Comparison of ENCODE assay signal across 11 cellular contexts in genomic region chr7:151404216-151405011, GRCh38. TPM values are rescaled to one million over a fixed set of nuclear protein-coding genes. Genes with fewer than 3 reads are reported as not detected.
DNase-seq lines count a peak whose midpoint lies in the region; ATAC-seq, FAIRE-seq and TF ChIP-seq lines count a peak whose summit lies in the region.
"Had no signal": no experiment of that assay in that cellular context is flagged by ENCODE, and none has a peak within 500 bp of the region (broad histone marks: within the 10 kb centered on the region; RNA-seq: fewer than 3 reads in every experiment).

No MANE protein-coding gene starts in this region.

- FAIRE-seq in kidney (lab: Jason Lieb, UNC): no peak
- FAIRE-seq: islet of Langerhans, urothelium cell line had no signal

- H3K36me3 ChIP-seq in adipocyte (ENCODE audit: control insufficient read depth, insufficient read depth, low read length, severe bottlenecking) (no peaks in the 10 kb centered on the region), kidney (ENCODE audit: control insufficient read depth in 1 of 2, insufficient read depth in 2 of 2, low read length in 2 of 2) (no peaks in the 10 kb centered on the region), transverse colon (no peaks in the 10 kb centered on the region)

- H3K4me3 ChIP-seq in adipocyte (ENCODE audit: low read length): no peak overlapping the region
- H3K4me3 ChIP-seq in kidney (ENCODE audit: low read length in 2 of 2): no peak overlapping the region
- H3K4me3 ChIP-seq in transverse colon: no peak overlapping the region

- H3K9ac ChIP-seq in adipocyte (ENCODE audit: low read length): peak overlapping the region; percentile 18
- no peak overlapping the region for H3K9ac ChIP-seq in kidney (ENCODE audit: low read length in 2 of 2)

- intact Hi-C loops in kidney (cut with DNase I) (no loop called here), transverse colon (cut with DNase I; ENCODE audit: low total_unique reads) (no loop called here)

- no peak for TF ChIP-seq EP300 in transverse colon (IDR thresholded peaks at IDR 0.05; ENCODE audit: low read depth)

- H3K9me3 ChIP-seq in adipocyte (ENCODE audit: control insufficient read depth, low read length): no peaks in the 10 kb centered on the region
- no peaks in the 10 kb centered on the region for H3K9me3 ChIP-seq in kidney (ENCODE audit: control insufficient read depth in 1 of 2, low read length in 2 of 2)
- H3K9me3 ChIP-seq in transverse colon: no peaks in the 10 kb centered on the region

- TF ChIP-seq CTCF in kidney (IDR thresholded peaks at IDR 0.05; ENCODE audit: borderline replicate concordance, extremely low read depth, insufficient read depth) (no peak), transverse colon (IDR thresholded peaks at IDR 0.05) (no peak)

- no peak for ATAC-seq in HG03175 (IDR thresholded peaks at IDR 0.05; ENCODE audit: unreplicated experiment)

- in situ Hi-C loops in transverse colon (cut with MboI; ENCODE audit: low pct_ligation_motif_present in 1 of 4, low pct_unique_long_range_greater_than_20kb in 1 of 4, low sequenced_read_pairs in 3 of 4): no loop called here

- DNase-seq in HT1080 (ENCODE audit: low read depth) (peak; percentile 18), adipocyte (ENCODE audit: low read depth) (peak; percentile 18), kidney (peak; percentile 90), transverse colon (peak; percentile 34), NCI-H446 treated with DMSO at 0.1 percent for 48 hours (lab: John Stamatoyannopoulos, UW) (no peak), NCI-H2196 (lab: John Stamatoyannopoulos, UW; ENCODE audit: unreplicated experiment) (no peak)
- DNase-seq: NCI-H82 had no signal

- 71 to 73% methylated on average over 4 to 18 of the region's 18 CpGs for WGBS in transverse colon (ENCODE audit: low coverage in 1 of 2), 2 donors

- H3K4me1 ChIP-seq in adipocyte (ENCODE audit: control insufficient read depth, insufficient read depth, low read length) (peaks cover 19% of the 10 kb centered on the region), kidney (ENCODE audit: control insufficient read depth in 1 of 2, insufficient read depth in 1 of 2, low read depth in 1 of 2, low read length in 2 of 2) (peaks cover 4 to 7% of the 10 kb centered on the region in 2 donors), transverse colon (peaks cover 1 to 12% (median 7%) of the 10 kb centered on the region in 4 donors)

- peaks cover 14% of the 10 kb centered on the region for H3K27me3 ChIP-seq in adipocyte (replicated peaks; ENCODE audit: control insufficient read depth, insufficient read depth, low read length)
- H3K27me3 ChIP-seq in transverse colon: peaks cover 23% of the 10 kb centered on the region

- no peak for TF ChIP-seq POLR2A in transverse colon (IDR thresholded peaks at IDR 0.05)

- no peak overlapping the region for H3K27ac ChIP-seq in kidney (ENCODE audit: low read depth in 2 of 2, low read length in 2 of 2)
- H3K27ac ChIP-seq in transverse colon: peak overlapping the region; percentile 16 to 57 (median 22)

RNA-seq across cellular contexts. Expression of gene WDR86, which starts 5.4 kb away (rescaled TPM):
- total RNA-seq in HT1080 (2014; rRNA removed; shearing (Covaris generic)): not detected in 2 replicates
- 0.13 TPM in 1 of 2 replicates, not detected in the other for polyA plus RNA-seq in HT1080 (2015; cell fraction: cytosol; rRNA removed)
- polyA plus RNA-seq in HT1080 (2015; cell fraction: nucleus; rRNA removed): 0.14 TPM in 1 of 2 replicates, not detected in the other
- total RNA-seq in kidney: 5.9 TPM
- polyA plus RNA-seq in kidney (ENCODE audit: insufficient read depth, low read depth, low replicate concordance): 1.8 TPM
- total RNA-seq in transverse colon: 10 to 100 TPM in 1 of 4 donors, 1 to 10 TPM in 3; 2.8 to 33.3 (median 7.1) TPM
- total RNA-seq: dermis microvascular lymphatic vessel endothelial cell had no signal

RNA-seq across cellular contexts. Expression of gene CRYGN, which starts 35.5 kb away (rescaled TPM):
- not detected in 2 replicates for total RNA-seq in HT1080 (2014; rRNA removed; shearing (Covaris generic))
- 0.03 TPM in 1 of 2 replicates, not detected in the other for polyA plus RNA-seq in HT1080 (2015; cell fraction: cytosol; rRNA removed)
- not detected in 2 replicates for polyA plus RNA-seq in HT1080 (2015; cell fraction: nucleus; rRNA removed)
- total RNA-seq in kidney (0.22 TPM), transverse colon (not detected)
- not detected for polyA plus RNA-seq in kidney (ENCODE audit: insufficient read depth, low read depth, low replicate concordance)
- total RNA-seq: dermis microvascular lymphatic vessel endothelial cell had no signal

Comparison
In these comparisons a context has a peak if more than half of its experiments do, and no peak if none do; other contexts are left out.
1. DNase-seq: peak in HT1080 (single experiment), adipocyte (single experiment), kidney (single experiment) and transverse colon (single experiment); none in NCI-H446 treated with DMSO at 0.1 percent for 48 hours (single experiment) and NCI-H2196 (single experiment).
2. H3K27ac ChIP-seq: peak in transverse colon (4 of 4); none in kidney (0 of 2).